ENCODE assay signal across 12 cellular contexts in the genomic region with DNA sequence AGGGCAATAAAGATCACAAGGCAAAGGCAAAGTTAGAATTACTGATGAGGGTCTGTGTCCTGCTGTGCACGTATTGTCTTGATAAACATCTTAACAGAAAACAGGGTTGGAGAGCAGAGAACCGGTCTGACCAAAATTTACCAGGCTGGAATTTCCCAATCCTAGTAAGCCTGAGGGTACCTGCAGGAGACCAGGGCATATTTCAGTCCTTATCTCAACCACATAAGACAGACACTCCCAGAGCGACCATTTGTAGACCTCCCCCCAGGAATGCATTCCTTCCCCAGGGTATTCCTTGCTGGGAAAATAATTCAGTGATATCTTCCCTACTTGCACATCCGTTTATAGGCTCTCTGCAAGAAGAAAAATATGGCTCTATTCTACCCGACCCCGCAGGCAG. TPM values are rescaled to one million over a fixed set of nuclear protein-coding genes. Genes with fewer than 3 reads are reported as not detected.
"Had no signal": no experiment of that assay in that cellular context is flagged by ENCODE, and none has a peak within 500 bp of the region (broad histone marks: within the 10 kb centered on the region; RNA-seq: fewer than 3 reads in every experiment).

No MANE protein-coding gene starts in this region.

RNA-seq across cellular contexts. Expression of a gene that starts 49.9 kb away (rescaled TPM):
- total RNA-seq: activated B cell treated with CpG ODN at 0.5 μM for 24 hours; activated CD8-positive, alpha-beta T cell treated with anti-CD3 and anti-CD28 coated beads for 36 hours; activated T-cell treated with anti-CD3 and anti-CD28 coated beads, Interleukin-2, amount 50 U/mL, for 4 hours; activated T-helper 17 cell treated with anti-CD3 and anti-CD28 coated beads, Interleukin-2, amount 50 U/mL, for 72 hours; bronchial epithelial cell; cardiac septum; cerebellum; esophagus squamous epithelium; gastroesophageal sphincter; glomerular endothelial cell; heart right ventricle; T-helper 2 cell treated with Interferon-gamma antibody and Interleukin-4, amounts not matched to agents 100 ng/mL and 5 ng/mL, for 36 hours had no signal
- polyA plus RNA-seq: heart right ventricle had no signal
